In genomic region chr2:234076451-234076850, GRCh38 we compare ENCODE assay signal across 24 cellular contexts. TPM values are rescaled to one million over a fixed set of nuclear protein-coding genes. Genes with fewer than 3 reads are reported as not detected.
A peak's percentile ranks its signal among the peaks of the same experiment; 100 is the strongest.
DNase-seq lines count a peak whose midpoint lies in the region; ATAC-seq and TF ChIP-seq lines count a peak whose summit lies in the region.
"Had no signal": no experiment of that assay in that cellular context is flagged by ENCODE, and none has a peak within 500 bp of the region (broad histone marks: within the 10 kb centered on the region; RNA-seq: fewer than 3 reads in every experiment).

No MANE protein-coding gene starts in this region.

- H2AK5ac ChIP-seq in mesendoderm (ENCODE audit: low read length), result no peak overlapping the region

- TF ChIP-seq POLR2A in esophagus muscularis mucosa (IDR thresholded peaks at IDR 0.05; ENCODE audit: low read depth), result no peak

- peak; percentile 34 for DNase-seq in Jurkat, Clone E6-1 (ENCODE audit: low read depth, low spot score)
- DNase-seq in esophagus muscularis mucosa (ENCODE audit: extremely low spot score) (peak; percentile 85), natural killer cell (no peak), mesendoderm (no peak), HCEC 1CT (no peak), left lung (no peak)
- DNase-seq: Caco-2, GF-D8, KG1, MV-4-11, NCI-H187, NCI-H2107, NCI-H510A, NCI-H748 treated with DMSO at 0.1 percent for 48 hours, OCI-M1, SHP77 had no signal

- no peak overlapping the region for H3K56ac ChIP-seq in mesendoderm (ENCODE audit: low read length)

- H3K27me3 Mint-ChIP-seq in natural killer cell (ENCODE audit: low read depth in 2 of 2), result peaks cover 0 to 4% of the 10 kb centered on the region in 2 donors

- whole genome bisulfite sequencing in esophagus muscularis mucosa, result 91% methylated on average over 3 of the region's 3 CpGs
- WGBS in mesendoderm (ENCODE audit: extremely low coverage, insufficient coverage, low lambda C conversion rate), result no CpG with 5 or more reads among the region's 3 CpGs

- H3K79me1 ChIP-seq in mesendoderm (ENCODE audit: low read length), result no peaks in the 10 kb centered on the region

- H3K4me3 ChIP-seq in BLaER1 treated with 17β-estradiol and CSF1 and Interleukin-3, amounts not matched to agents 10 nM and 100 nM, result no peak overlapping the region
- H3K4me3 ChIP-seq in Jurkat, Clone E6-1 (ENCODE audit: low read length), result no peak overlapping the region
- H3K4me3 ChIP-seq in esophagus muscularis mucosa (no peak overlapping the region), mesendoderm (ENCODE audit: low read length) (no peak overlapping the region), left lung (no peak overlapping the region)
- H3K4me3 ChIP-seq: A549, GM23338, SK-N-MC had no signal

- H3K9me3 Mint-ChIP-seq in natural killer cell, result no peaks in the 10 kb centered on the region

- H4K5ac ChIP-seq in mesendoderm (ENCODE audit: low read length), result no peak overlapping the region

- no peak overlapping the region for H2BK5ac ChIP-seq in mesendoderm (ENCODE audit: low read length)

- no peak overlapping the region for H4K8ac ChIP-seq in mesendoderm (ENCODE audit: low read depth, low read length)

- intact Hi-C loops in esophagus muscularis mucosa (cut with DNase I) (no loop called here), natural killer cell (cut with micrococcal nuclease) (loop anchor here (5.0 kb wide), 2 partner anchors 44 to 84 kb away; no protein-coding TSS in a partner anchor), left lung (cut with DNase I) (no loop called here)

- no peaks in the 10 kb centered on the region for H4K20me1 ChIP-seq in BLaER1 treated with 17β-estradiol and CSF1 and Interleukin-3, amounts not matched to agents 10 nM and 100 nM

- H3K79me2 ChIP-seq in mesendoderm (ENCODE audit: control insufficient read depth, insufficient read depth, low read length), result no peaks in the 10 kb centered on the region

- no peak overlapping the region for H3K4ac ChIP-seq in mesendoderm (ENCODE audit: low read depth, low read length)

- H3K9me3 ChIP-seq in BLaER1 treated with 17β-estradiol and CSF1 and Interleukin-3, amounts not matched to agents 10 nM and 100 nM (replicated peaks in 1 of 11), result peaks cover 0 to 16% (median 8%) of the 10 kb centered on the region in 11 experiments; a peak in 11 of 22 replicates
- H3K9me3 ChIP-seq in esophagus muscularis mucosa, result no peaks in the 10 kb centered on the region
- no peaks in the 10 kb centered on the region for H3K9me3 ChIP-seq in left lung
- H3K9me3 ChIP-seq: A549, Caco-2 had no signal

- H3K4me1 ChIP-seq in BLaER1 treated with 17β-estradiol and CSF1 and Interleukin-3, amounts not matched to agents 10 nM and 100 nM, result peaks cover 11 to 66% (median 46%) of the 10 kb centered on the region in 10 experiments; a peak in 18 of 20 replicates
- H3K4me1 ChIP-seq in esophagus muscularis mucosa (no peaks in the 10 kb centered on the region), mesendoderm (ENCODE audit: control insufficient read depth, low read depth, low read length) (no peaks in the 10 kb centered on the region), left lung (no peaks in the 10 kb centered on the region)
- H3K4me1 ChIP-seq: A549, Caco-2 had no signal

- ATAC-seq in natural killer cell (no peak), left lung (no peak), GM19328 (IDR thresholded peaks at IDR 0.05; ENCODE audit: unreplicated experiment) (no peak)
- ATAC-seq: A549, GM23338, HCT116 had no signal

- peak overlapping the region; percentile 81 for H3K4me3 Mint-ChIP-seq in natural killer cell
- H3K4me3 Mint-ChIP-seq: CD14-positive monocyte, GM23338 had no signal

- no peak overlapping the region for H3K9ac ChIP-seq in BLaER1 treated with 17β-estradiol and CSF1 and Interleukin-3, amounts not matched to agents 10 nM and 100 nM
- H3K9ac ChIP-seq in mesendoderm (ENCODE audit: low read length), result no peak overlapping the region

- H3K27ac ChIP-seq in BLaER1 treated with 17β-estradiol and CSF1 and Interleukin-3, amounts not matched to agents 10 nM and 100 nM, result no peak overlapping the region
- H3K27ac ChIP-seq in esophagus muscularis mucosa (replicated peaks in 1 of 4), result no peak overlapping the region
- no peak overlapping the region for H3K27ac ChIP-seq in mesendoderm (ENCODE audit: low read depth, low read length)
- H3K27ac ChIP-seq in left lung, result no peak overlapping the region
- H3K27ac ChIP-seq: A549, SK-N-MC had no signal

- peak overlapping the region; percentile 85 to 90 for H3K27ac Mint-ChIP-seq in natural killer cell
- H3K27ac Mint-ChIP-seq: GM23338 had no signal

- H3K27me3 ChIP-seq in BLaER1 treated with 17β-estradiol and CSF1 and Interleukin-3, amounts not matched to agents 10 nM and 100 nM, result 0 out of 22 replicates have a peak, but pooled peaks cover 0 to 5% (median 0%) of the 10 kb centered on the region in 11 experiments
- no peaks in the 10 kb centered on the region for H3K27me3 ChIP-seq in esophagus muscularis mucosa
- no peaks in the 10 kb centered on the region for H3K27me3 ChIP-seq in mesendoderm (ENCODE audit: insufficient read depth, low read length, poor library complexity)
- H3K27me3 ChIP-seq in left lung, result no peaks in the 10 kb centered on the region

- peak overlapping the region in 9 of 11 experiments; percentile 42 to 82 (median 68); a peak in 17 of 22 replicates for H3K4me2 ChIP-seq in BLaER1 treated with 17β-estradiol and CSF1 and Interleukin-3, amounts not matched to agents 10 nM and 100 nM
- no peak overlapping the region for H3K4me2 ChIP-seq in mesendoderm (ENCODE audit: low read length)
- H3K4me2 ChIP-seq: A549, GM23338 had no signal

- peaks cover 54 to 63% of the 10 kb centered on the region in 2 donors for H3K4me1 Mint-ChIP-seq in natural killer cell
- H3K4me1 Mint-ChIP-seq: GM23338 had no signal

- no peak overlapping the region for H3K18ac ChIP-seq in mesendoderm (ENCODE audit: low read length)

- no peak overlapping the region for H2BK15ac ChIP-seq in mesendoderm (replicated peaks; ENCODE audit: low read depth)

- TF ChIP-seq CTCF in esophagus muscularis mucosa (IDR thresholded peaks at IDR 0.05), result no peak
- no peak for TF ChIP-seq CTCF in natural killer cell (IDR thresholded peaks at IDR 0.05)
- no peak for TF ChIP-seq CTCF in left lung (IDR thresholded peaks at IDR 0.05)

- H3K23ac ChIP-seq in mesendoderm (ENCODE audit: low read length), result no peak overlapping the region

- H2BK120ac ChIP-seq in mesendoderm (ENCODE audit: low read depth, low read length), result no peak overlapping the region

- no peaks in the 10 kb centered on the region for H3K36me3 ChIP-seq in BLaER1 treated with 17β-estradiol and CSF1 and Interleukin-3, amounts not matched to agents 10 nM and 100 nM
- no peaks in the 10 kb centered on the region for H3K36me3 ChIP-seq in esophagus muscularis mucosa
- no peaks in the 10 kb centered on the region for H3K36me3 ChIP-seq in mesendoderm (ENCODE audit: control insufficient read depth, insufficient read depth, low read length)
- no peaks in the 10 kb centered on the region for H3K36me3 ChIP-seq in left lung

- no peaks in the 10 kb centered on the region for H3K36me3 Mint-ChIP-seq in natural killer cell
- H3K36me3 Mint-ChIP-seq: CD14-positive monocyte had no signal

- TF ChIP-seq EP300 in esophagus muscularis mucosa (IDR thresholded peaks at IDR 0.05), result no peak

RNA-seq across cellular contexts. Expression of gene SPP2, which starts 25.9 kb away (rescaled TPM):
- polyA plus RNA-seq in Jurkat, Clone E6-1 (2012; ENCODE audit: insufficient read depth, insufficient read length), result not detected
- total RNA-seq in esophagus muscularis mucosa, result not detected
- not detected for total RNA-seq in natural killer cell
- polyA plus RNA-seq in mesendoderm (2013, experiment 1 of 2), result not detected
- polyA plus RNA-seq in mesendoderm (2013, experiment 2 of 2), result not detected
- total RNA-seq in left lung, result not detected
- total RNA-seq: Caco-2, GM23338, RPMI7951 had no signal
- polyA plus RNA-seq: A549, CD14-positive monocyte, GM23338 had no signal

Comparison
In these comparisons a context has a peak if more than half of its experiments do, and no peak if none do; other contexts are left out.
1. DNase-seq: peak in Jurkat, Clone E6-1 (single experiment) and esophagus muscularis mucosa (single experiment); none in natural killer cell (single experiment), mesendoderm (single experiment), HCEC 1CT (single experiment) and left lung (0 of 2).